In genomic region chr15:87219650-87220615, GRCh38 we compare ENCODE assay signal across 26 cellular contexts.
DNase-seq lines count a peak whose midpoint lies in the region; ATAC-seq, FAIRE-seq and TF ChIP-seq lines count a peak whose summit lies in the region.
"Had no signal": no experiment of that assay in that cellular context is flagged by ENCODE, and none has a peak within 500 bp of the region (broad histone marks: within the 10 kb centered on the region; RNA-seq: fewer than 3 reads in every experiment).

No MANE protein-coding gene starts in this region.

- H3K27me3 ChIP-seq in astrocyte (ENCODE audit: insufficient read depth, low read length) = no peaks in the 10 kb centered on the region
- no peaks in the 10 kb centered on the region for H3K27me3 ChIP-seq in keratinocyte (ENCODE audit: control insufficient read depth, extremely low read depth, insufficient read depth, low read length)
- H3K27me3 ChIP-seq: tibial artery had no signal

- FAIRE-seq in astrocyte (lab: Jason Lieb, UNC) (peak; percentile 73), keratinocyte (lab: Jason Lieb, UNC) (peak; percentile 90)
- FAIRE-seq: endothelial cell of umbilical vein had no signal

- no peaks in the 10 kb centered on the region for H3K36me3 Mint-ChIP-seq in astrocyte (ENCODE audit: low read depth, unreplicated experiment)
- H3K36me3 Mint-ChIP-seq: activated CD8-positive, alpha-beta memory T cell treated with anti-CD3 and anti-CD28 coated beads, Interleukin-2, amount 10 ng/mL, durations not matched to agents 7 days and 5 days; CD8-positive, alpha-beta T cell had no signal

- no peaks in the 10 kb centered on the region for H4K20me1 ChIP-seq in astrocyte (ENCODE audit: insufficient read depth, low read length)
- no peaks in the 10 kb centered on the region for H4K20me1 ChIP-seq in keratinocyte (ENCODE audit: control insufficient read depth, extremely low read depth, insufficient read depth, low read length)

- H3K4me2 ChIP-seq in astrocyte (ENCODE audit: low read length) = no peak overlapping the region
- peak overlapping the region; percentile 31 for H3K4me2 ChIP-seq in keratinocyte (ENCODE audit: control insufficient read depth, extremely low read depth, insufficient read depth, low read depth, low read length)

- no peak overlapping the region for H3K27ac ChIP-seq in astrocyte (ENCODE audit: low read depth, low read length)
- H3K27ac ChIP-seq in keratinocyte (ENCODE audit: control insufficient read depth, insufficient read depth, low read length) = peak overlapping the region; percentile 32
- H3K27ac ChIP-seq: psoas muscle, tibial artery had no signal

- no peaks in the 10 kb centered on the region for H3K27me3 Mint-ChIP-seq in astrocyte (ENCODE audit: low read depth, unreplicated experiment)
- H3K27me3 Mint-ChIP-seq: activated CD8-positive, alpha-beta memory T cell treated with anti-CD3 and anti-CD28 coated beads, Interleukin-2, amount 10 ng/mL, durations not matched to agents 7 days and 5 days; activated naive CD8-positive, alpha-beta T cell treated with anti-CD3 and anti-CD28 coated beads, Interleukin-2, amount 50 U/mL, for 24 hours had no signal

- H2AFZ ChIP-seq in astrocyte (ENCODE audit: low read depth, low read length) = no peak overlapping the region
- H2AFZ ChIP-seq in keratinocyte (ENCODE audit: control insufficient read depth, low read length) = no peak overlapping the region

- H3K9ac ChIP-seq in astrocyte (ENCODE audit: low read length) = no peak overlapping the region
- H3K9ac ChIP-seq in keratinocyte (ENCODE audit: control insufficient read depth, extremely low read depth, insufficient read depth, low read length) = no peak overlapping the region

- dilution Hi-C loops in keratinocyte (cut with MboI; ENCODE audit: extremely low pct_ligation_motif_present, low sequenced_read_pairs) = no loop called here

- H3K79me2 ChIP-seq in astrocyte (ENCODE audit: insufficient read depth, low read length) (no peaks in the 10 kb centered on the region), keratinocyte (ENCODE audit: control insufficient read depth, insufficient read depth, low read length) (no peaks in the 10 kb centered on the region)

- H3K36me3 ChIP-seq in astrocyte (ENCODE audit: insufficient read depth, low read length) (no peaks in the 10 kb centered on the region), keratinocyte (ENCODE audit: control insufficient read depth in 2 of 2, extremely low read depth in 1 of 2, insufficient read depth in 2 of 2, low read length in 2 of 2) (no peaks in the 10 kb centered on the region)
- H3K36me3 ChIP-seq: tibial artery had no signal

- H3K27ac Mint-ChIP-seq in astrocyte (ENCODE audit: unreplicated experiment) = no peak overlapping the region
- H3K27ac Mint-ChIP-seq: activated CD8-positive, alpha-beta memory T cell treated with anti-CD3 and anti-CD28 coated beads, Interleukin-2, amount 10 ng/mL, durations not matched to agents 7 days and 5 days; activated naive CD8-positive, alpha-beta T cell treated with anti-CD3 and anti-CD28 coated beads, Interleukin-2, amount 50 U/mL, for 24 hours; CD8-positive, alpha-beta T cell had no signal

- peaks cover 4% of the 10 kb centered on the region for H3K4me1 ChIP-seq in astrocyte (ENCODE audit: insufficient read depth, low read length)
- H3K4me1 ChIP-seq in keratinocyte (ENCODE audit: control insufficient read depth, extremely low read depth, insufficient read depth, low read length) = peaks cover 11% of the 10 kb centered on the region
- H3K4me1 ChIP-seq: psoas muscle, tibial artery had no signal

- ATAC-seq in HG03378 (IDR thresholded peaks at IDR 0.05; ENCODE audit: unreplicated experiment) = no peak
- ATAC-seq: activated CD8-positive, alpha-beta memory T cell treated with anti-CD3 and anti-CD28 coated beads, Interleukin-2, amount 10 ng/mL, durations not matched to agents 7 days and 5 days; activated naive CD8-positive, alpha-beta T cell treated with anti-CD3 and anti-CD28 coated beads, Interleukin-2, amount 50 U/mL, for 24 hours; CD8-positive, alpha-beta T cell; left lobe of liver; psoas muscle; stimulated activated naive CD8-positive, alpha-beta T cell treated with anti-CD3 and anti-CD28 coated beads, Interleukin-15, Interleukin-2, amounts not matched to agents 100 U/mL and 50 U/mL, for 24 hours had no signal

- H3K9me3 ChIP-seq in astrocyte (ENCODE audit: insufficient read depth, low read depth, low read length) (no peaks in the 10 kb centered on the region), keratinocyte (ENCODE audit: control insufficient read depth, low read depth, low read length) (no peaks in the 10 kb centered on the region)
- H3K9me3 ChIP-seq: psoas muscle, tibial artery had no signal

- no peak overlapping the region for H3K4me3 ChIP-seq in astrocyte (ENCODE audit: insufficient read depth, low read depth, low read length)
- H3K4me3 ChIP-seq in keratinocyte (ENCODE audit: control insufficient read depth in 2 of 3, extremely low read depth in 1 of 3, insufficient read depth in 2 of 3, low read depth in 1 of 3, low read length in 3 of 3) = no peak overlapping the region
- H3K4me3 ChIP-seq: psoas muscle, skin epidermis, tibial artery had no signal

- H3K4me3 Mint-ChIP-seq in astrocyte (ENCODE audit: unreplicated experiment) = no peak overlapping the region
- H3K4me3 Mint-ChIP-seq: activated CD8-positive, alpha-beta memory T cell treated with anti-CD3 and anti-CD28 coated beads, Interleukin-2, amount 10 ng/mL, durations not matched to agents 7 days and 5 days; activated naive CD8-positive, alpha-beta T cell treated with anti-CD3 and anti-CD28 coated beads, Interleukin-2, amount 50 U/mL, for 24 hours; CD8-positive, alpha-beta T cell had no signal

- H3K4me1 Mint-ChIP-seq in astrocyte (ENCODE audit: low read depth, unreplicated experiment) = peaks cover 18% of the 10 kb centered on the region
- H3K4me1 Mint-ChIP-seq: activated CD8-positive, alpha-beta memory T cell treated with anti-CD3 and anti-CD28 coated beads, Interleukin-2, amount 10 ng/mL, durations not matched to agents 7 days and 5 days; activated naive CD8-positive, alpha-beta T cell treated with anti-CD3 and anti-CD28 coated beads, Interleukin-2, amount 50 U/mL, for 24 hours had no signal

- peak; percentile 10 for DNase-seq in Daoy (ENCODE audit: low read depth)
- peak; percentile 58 for DNase-seq in LHCN-M2 (ENCODE audit: low read depth)
- peak; percentile 68 for DNase-seq in astrocyte (ENCODE audit: low read depth)
- peak; percentile 72 for DNase-seq in keratinocyte (ENCODE audit: low read depth, low spot score)
- DNase-seq in 8988T = no peak
- DNase-seq in activated CD8-positive, alpha-beta memory T cell treated with anti-CD3 and anti-CD28 coated beads for 24 hours = no peak
- DNase-seq in H4 (ENCODE audit: low spot score) = no peak
- DNase-seq: activated CD4-positive, alpha-beta T cell treated with anti-CD3 and anti-CD28 coated beads for 48 hours; activated CD8-positive, alpha-beta memory T cell treated with anti-CD3 and anti-CD28 coated beads, Interleukin-2, amount 10 ng/mL, durations not matched to agents 7 days and 5 days; activated naive CD8-positive, alpha-beta T cell treated with anti-CD3 and anti-CD28 coated beads, Interleukin-2, amount 50 U/mL, for 24 hours; CD8-positive, alpha-beta T cell; dermis blood vessel endothelial cell; HCEC 1CT; midbrain; NCI-H1436 treated with DMSO at 0.1 percent for 48 hours; NCI-H2171 treated with DMSO at 0.1 percent for 48 hours; psoas muscle; SHP77; stimulated activated CD4-positive, alpha-beta T cell treated with anti-CD3 and anti-CD28 coated beads, Interleukin-2, amount 100 ng/mL, for 48 hours; stimulated activated naive CD8-positive, alpha-beta T cell treated with anti-CD3 and anti-CD28 coated beads, Interleukin-15, Interleukin-2, amounts not matched to agents 100 U/mL and 50 U/mL, for 24 hours; T-helper 1 cell; tibial artery had no signal

- H3K9me3 Mint-ChIP-seq in astrocyte (ENCODE audit: unreplicated experiment) = no peaks in the 10 kb centered on the region
- H3K9me3 Mint-ChIP-seq: CD8-positive, alpha-beta T cell had no signal

- TF ChIP-seq CTCF in astrocyte (IDR thresholded peaks at IDR 0.05; ENCODE audit: insufficient read depth, low read depth, low read length) (no peak), keratinocyte (optimal IDR thresholded peaks at IDR 0.05 in 1 of 3, IDR thresholded peaks at IDR 0.05 in 1 of 3, conservative IDR thresholded peaks at IDR 0.05 in 1 of 3; ENCODE audit: extremely low read depth in 1 of 3, insufficient read depth in 2 of 3, low read length in 3 of 3) (no peak)

- no peaks in the 10 kb centered on the region for H3K9me1 ChIP-seq in keratinocyte (ENCODE audit: control insufficient read depth, extremely low read depth, insufficient read depth, low read length)

Comparison
In these comparisons a context has a peak if more than half of its experiments do, and no peak if none do; other contexts are left out.
1. DNase-seq: peak in Daoy (single experiment), LHCN-M2 (single experiment), astrocyte (single experiment) and keratinocyte (single experiment); none in 8988T (single experiment), activated CD8-positive, alpha-beta memory T cell treated with anti-CD3 and anti-CD28 coated beads for 24 hours (single experiment) and H4 (single experiment).